ENCODE assay signal across 8 cellular contexts in genomic region chr17:40342575-40343058, GRCh38. TPM values are rescaled to one million over a fixed set of nuclear protein-coding genes. Genes with fewer than 3 reads are reported as not detected.
A peak's percentile ranks its signal among the peaks of the same experiment; 100 is the strongest.
DNase-seq lines count a peak whose midpoint lies in the region; ATAC-seq lines count a peak whose summit lies in the region.

No MANE protein-coding gene starts in this region.

- peak overlapping the region; percentile 50 for H3K27ac Mint-ChIP-seq in activated T-helper 17 cell treated with anti-CD3 and anti-CD28 coated beads, Interleukin-2, amount 50 U/mL, for 72 hours

- H3K27me3 ChIP-seq in rectal smooth muscle tissue (ENCODE audit: control insufficient read depth, insufficient read depth, low read length), result no peaks in the 10 kb centered on the region

- intact Hi-C loops in left ventricle myocardium superior (cut with micrococcal nuclease), result no loop called here

- peak overlapping the region; percentile 81 for H3K4me3 Mint-ChIP-seq in activated T-helper 17 cell treated with anti-CD3 and anti-CD28 coated beads, Interleukin-2, amount 50 U/mL, for 72 hours

- peaks cover 32% of the 10 kb centered on the region for H3K4me1 ChIP-seq in rectal smooth muscle tissue (ENCODE audit: control insufficient read depth, insufficient read depth, low read length)

- H3K27ac ChIP-seq in rectal smooth muscle tissue (ENCODE audit: low read depth, low read length), result peak overlapping the region; percentile 87

- H3K4me1 Mint-ChIP-seq in activated T-helper 17 cell treated with anti-CD3 and anti-CD28 coated beads, Interleukin-2, amount 50 U/mL, for 72 hours, result peaks cover 39% of the 10 kb centered on the region

- no peak for ATAC-seq in activated T-helper 17 cell treated with anti-CD3 and anti-CD28 coated beads, Interleukin-2, amount 50 U/mL, for 72 hours (replicated peaks)
- ATAC-seq in left ventricle myocardium superior (no peak), GM21515 (IDR thresholded peaks at IDR 0.05; ENCODE audit: unreplicated experiment) (no peak)

- H3K4me3 ChIP-seq in GM08714 (ENCODE audit: low read length) (peak overlapping the region; percentile 24; the same call in 1 of the 2 replicates), rectal smooth muscle tissue (ENCODE audit: low read length) (peak overlapping the region; percentile 87)

- no peaks in the 10 kb centered on the region for H3K9me3 Mint-ChIP-seq in activated T-helper 17 cell treated with anti-CD3 and anti-CD28 coated beads, Interleukin-2, amount 50 U/mL, for 72 hours

- H3K9ac ChIP-seq in rectal smooth muscle tissue (ENCODE audit: low read length), result peak overlapping the region; percentile 88

- peak; percentile 34 for DNase-seq in left ventricle myocardium superior
- DNase-seq in activated CD8-positive, alpha-beta memory T cell treated with anti-CD3 and anti-CD28 coated beads, Interleukin-2, amount 50 U/mL, for 48 hours, result no peak
- no peak for DNase-seq in NCI-H510A (lab: John Stamatoyannopoulos, UW)
- no peak for DNase-seq in stimulated activated CD4-positive, alpha-beta T cell treated with anti-CD3 and anti-CD28 coated beads, Interleukin-12 subunit alpha, Interleukin-12 subunit beta, amount 100 ng/mL, for 4 hours

- H3K27me3 Mint-ChIP-seq in activated T-helper 17 cell treated with anti-CD3 and anti-CD28 coated beads, Interleukin-2, amount 50 U/mL, for 72 hours, result no peaks in the 10 kb centered on the region

- H3K36me3 ChIP-seq in rectal smooth muscle tissue (ENCODE audit: control insufficient read depth, insufficient read depth, low read length), result no peaks in the 10 kb centered on the region

- peaks cover 46% of the 10 kb centered on the region for H3K36me3 Mint-ChIP-seq in activated T-helper 17 cell treated with anti-CD3 and anti-CD28 coated beads, Interleukin-2, amount 50 U/mL, for 72 hours (ENCODE audit: low read depth)

RNA-seq across cellular contexts. Expression of gene GJD3, which starts 21.9 kb away (rescaled TPM):
- not detected for total RNA-seq in activated T-helper 17 cell treated with anti-CD3 and anti-CD28 coated beads, Interleukin-2, amount 50 U/mL, for 72 hours
- total RNA-seq in left ventricle myocardium superior, result 1.2 TPM

RNA-seq across cellular contexts. Expression of gene RARA, which starts 33.6 kb away (rescaled TPM):
- total RNA-seq in activated T-helper 17 cell treated with anti-CD3 and anti-CD28 coated beads, Interleukin-2, amount 50 U/mL, for 72 hours, result 10 to 100 TPM; 43.7 to 61.9 TPM
- total RNA-seq in left ventricle myocardium superior, result 18.6 TPM

RNA-seq across cellular contexts. Expression of gene CDC6, which starts 54.9 kb away (rescaled TPM):
- total RNA-seq in activated T-helper 17 cell treated with anti-CD3 and anti-CD28 coated beads, Interleukin-2, amount 50 U/mL, for 72 hours, result 100 to 1,000 TPM in 1 of 2 donors, 10 to 100 TPM in 1; 60.9 to 101 TPM
- total RNA-seq in left ventricle myocardium superior, result 0.99 TPM

Comparison
In these comparisons a context has a peak if more than half of its experiments do, and no peak if none do; other contexts are left out.
1. RNA of gene CDC6, which starts 54.9 kb away (total RNA-seq): 60.9 to 101 TPM in activated T-helper 17 cell treated with anti-CD3 and anti-CD28 coated beads, Interleukin-2, amount 50 U/mL, for 72 hours; 0.99 TPM in left ventricle myocardium superior (single experiment); every median in the first group is over 10 times any median in the second.